In genomic region chr2:73837847-73838585, GRCh38 we compare ENCODE assay signal across 13 cellular contexts.
DNase-seq lines count a peak whose midpoint lies in the region; ATAC-seq and TF ChIP-seq lines count a peak whose summit lies in the region.
"Had no signal": no experiment of that assay in that cellular context is flagged by ENCODE, and none has a peak within 500 bp of the region (broad histone marks: within the 10 kb centered on the region; RNA-seq: fewer than 3 reads in every experiment).

No MANE protein-coding gene starts in this region.

- TF ChIP-seq POLR2A in NB4 (IDR thresholded peaks at IDR 0.05; ENCODE audit: extremely low read depth, insufficient read length), result no peak

- peak; percentile 24 for DNase-seq in Ammon's horn (ENCODE audit: low spot score)
- DNase-seq in NB4 (ENCODE audit: low read depth), result peak; percentile 62
- peak; percentile 49 for DNase-seq in pons (ENCODE audit: low spot score)
- DNase-seq in NK-92 treated with Interleukin-12 subunit alpha and Interleukin-12 subunit beta, amount 100 ng/mL, for 24 hours (lab: John Stamatoyannopoulos, UW), result no peak
- no peak for DNase-seq in NCI-H2081 treated with DMSO at 0.1 percent for 48 hours (lab: John Stamatoyannopoulos, UW)
- no peak for DNase-seq in UCSD-AML1 (lab: John Stamatoyannopoulos, UW; ENCODE audit: unreplicated experiment)
- DNase-seq: activated CD8-positive, alpha-beta memory T cell treated with anti-CD3 and anti-CD28 coated beads for 24 hours; activated naive CD4-positive, alpha-beta T cell treated with Interleukin-2 at 50 U/mL for 16 hours; H9; NCI-H187; T-helper 1 cell had no signal

- H3K4me3 ChIP-seq in NB4 (ENCODE audit: low read depth, low read length), result no peak overlapping the region

- ATAC-seq in HG03469 (IDR thresholded peaks at IDR 0.05; ENCODE audit: unreplicated experiment), result no peak

- peak overlapping the region; percentile 22 for H3K27ac ChIP-seq in cingulate gyrus (ENCODE audit: low read depth, low read length)

- no peak for TF ChIP-seq CTCF in NB4 (IDR thresholded peaks at IDR 0.05; ENCODE audit: low read depth, low read length)

Comparison
In these comparisons a context has a peak if more than half of its experiments do, and no peak if none do; other contexts are left out.
1. DNase-seq: peak in Ammon's horn (single experiment), NB4 (single experiment) and pons (single experiment); none in NK-92 treated with Interleukin-12 subunit alpha and Interleukin-12 subunit beta, amount 100 ng/mL, for 24 hours (single experiment), NCI-H2081 treated with DMSO at 0.1 percent for 48 hours (single experiment) and UCSD-AML1 (single experiment).